Comparison of ENCODE assay signal across 3 cellular contexts in genomic region chr11:111423250-111423615, GRCh38.
TF ChIP-seq lines count a peak whose summit lies in the region.

No MANE protein-coding gene starts in this region.

TF ChIP-seq in SK-N-SH treated with all-trans-retinoic acid at 6 μM for 48 hours, 23 proteins besides CTCF, POLR2A, EP300 and RAD21 (continued from another document):
- TF ChIP-seq, protein P1, sequence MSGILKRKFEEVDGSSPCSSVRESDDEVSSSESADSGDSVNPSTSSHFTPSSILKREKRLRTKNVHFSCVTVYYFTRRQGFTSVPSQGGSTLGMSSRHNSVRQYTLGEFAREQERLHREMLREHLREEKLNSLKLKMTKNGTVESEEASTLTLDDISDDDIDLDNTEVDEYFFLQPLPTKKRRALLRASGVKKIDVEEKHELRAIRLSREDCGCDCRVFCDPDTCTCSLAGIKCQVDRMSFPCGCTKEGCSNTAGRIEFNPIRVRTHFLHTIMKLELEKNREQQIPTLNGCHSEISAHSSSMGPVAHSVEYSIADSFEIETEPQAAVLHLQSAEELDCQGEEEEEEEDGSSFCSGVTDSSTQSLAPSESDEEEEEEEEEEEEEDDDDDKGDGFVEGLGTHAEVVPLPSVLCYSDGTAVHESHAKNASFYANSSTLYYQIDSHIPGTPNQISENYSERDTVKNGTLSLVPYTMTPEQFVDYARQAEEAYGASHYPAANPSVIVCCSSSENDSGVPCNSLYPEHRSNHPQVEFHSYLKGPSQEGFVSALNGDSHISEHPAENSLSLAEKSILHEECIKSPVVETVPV (CRISPR knock-in tag; IDR thresholded peaks at IDR 0.05): no peak
- TF ChIP-seq ZNF70 (CRISPR knock-in tag; IDR thresholded peaks at IDR 0.05) (no peak), ZFP3 (CRISPR knock-in tag; IDR thresholded peaks at IDR 0.05) (no peak)

TF ChIP-seq in SK-N-SH, 30 proteins besides CTCF, POLR2A, EP300 and RAD21 (continued from another document):
- TF ChIP-seq FOXM1 (IDR thresholded peaks at IDR 0.05; ENCODE audit: low read depth): no peak

TF ChIP-seq in HCT116, 20 proteins besides CTCF, POLR2A, EP300 and RAD21 (continued from another document):
- TF ChIP-seq CEBPB (IDR thresholded peaks at IDR 0.05; ENCODE audit: low read depth) (no peak), CBX3 (IDR thresholded peaks at IDR 0.05; ENCODE audit: low read depth) (no peak), ZFX (IDR thresholded peaks at IDR 0.05) (no peak), SIN3A (IDR thresholded peaks at IDR 0.05; ENCODE audit: low read depth) (no peak)
